Comparison of ENCODE assay signal across 8 cellular contexts in genomic region chr22:46754110-46754799, GRCh38. TPM values are rescaled to one million over a fixed set of nuclear protein-coding genes. Genes with fewer than 3 reads are reported as not detected.
DNase-seq lines count a peak whose midpoint lies in the region; ATAC-seq and TF ChIP-seq lines count a peak whose summit lies in the region.

No MANE protein-coding gene starts in this region.

- no peaks in the 10 kb centered on the region for H3K27me3 ChIP-seq in neutrophil

- peaks cover 82 to 87% of the 10 kb centered on the region in 2 experiments for H3K4me1 ChIP-seq in neutrophil (ENCODE audit: control insufficient read depth in 1 of 2, insufficient read depth in 1 of 2, low read depth in 1 of 2, low read length in 1 of 2)

- H3K27ac ChIP-seq in neutrophil: peak overlapping the region; percentile 98

- peak; percentile 22 for DNase-seq in stimulated activated naive CD4-positive, alpha-beta T cell treated with Interleukin-2 at 50 U/mL for 16 hours (lab: John Stamatoyannopoulos, UW)
- DNase-seq in stimulated activated naive CD4-positive, alpha-beta T cell (lab: John Stamatoyannopoulos, UW): no peak
- DNase-seq in T-helper 22 cell (ENCODE audit: low read depth) (peak; percentile 30), cerebellar nuclear complex (lab: John Stamatoyannopoulos, UW) (no peak)

- TF ChIP-seq CTCF in neutrophil (IDR thresholded peaks at IDR 0.05): peak; percentile 7

- H3K4me3 ChIP-seq in neutrophil (ENCODE audit: low read depth in 1 of 2, low read length in 1 of 2): peak overlapping the region; percentile 47 to 63

- no peaks in the 10 kb centered on the region for H3K9me3 ChIP-seq in neutrophil

- ATAC-seq in esophagus mucosa: peak; percentile 89
- ATAC-seq in GM21447 (IDR thresholded peaks at IDR 0.05; ENCODE audit: unreplicated experiment): no peak
- ATAC-seq in HG02798 (IDR thresholded peaks at IDR 0.05; ENCODE audit: poor library complexity, unreplicated experiment): no peak

- no peaks in the 10 kb centered on the region for H3K36me3 ChIP-seq in neutrophil

RNA-seq across cellular contexts. Expression of gene TBC1D22A, which starts 8.2 kb away (rescaled TPM):
- 21.4 TPM for total RNA-seq in esophagus mucosa

RNA-seq across cellular contexts. Expression of gene CERK, which starts 16.2 kb away (rescaled TPM):
- total RNA-seq in esophagus mucosa: 21.9 TPM

Comparison
In these comparisons a context has a peak if more than half of its experiments do, and no peak if none do; other contexts are left out.
1. DNase-seq: peak in stimulated activated naive CD4-positive, alpha-beta T cell treated with Interleukin-2 at 50 U/mL for 16 hours (single experiment) and T-helper 22 cell (single experiment); none in stimulated activated naive CD4-positive, alpha-beta T cell (0 of 6) and cerebellar nuclear complex (0 of 2).